ENCODE assay signal across 21 cellular contexts in genomic region chr22:40685406-40685805, GRCh38. TPM values are rescaled to one million over a fixed set of nuclear protein-coding genes. Genes with fewer than 3 reads are reported as not detected.
A peak's percentile ranks its signal among the peaks of the same experiment; 100 is the strongest.
DNase-seq lines count a peak whose midpoint lies in the region; ATAC-seq lines count a peak whose summit lies in the region.
"Had no signal": no experiment of that assay in that cellular context is flagged by ENCODE, and none has a peak within 500 bp of the region (broad histone marks: within the 10 kb centered on the region; RNA-seq: fewer than 3 reads in every experiment).

No MANE protein-coding gene starts in this region.

- H3K36me3 Mint-ChIP-seq in CD8-positive, alpha-beta memory T cell = no peaks in the 10 kb centered on the region
- no peaks in the 10 kb centered on the region for H3K36me3 Mint-ChIP-seq in activated CD8-positive, alpha-beta T cell treated with anti-CD3 and anti-CD28 coated beads, Interleukin-2, amount 10 ng/mL, durations not matched to agents 7 days and 5 days (ENCODE audit: low read depth)
- H3K36me3 Mint-ChIP-seq in immature natural killer cell = no peaks in the 10 kb centered on the region

- peak in 4 of 5 donors; percentile 2 to 63 (median 20) for DNase-seq in CD8-positive, alpha-beta memory T cell
- peak; percentile 66 for DNase-seq in activated CD8-positive, alpha-beta T cell treated with anti-CD3 and anti-CD28 coated beads, Interleukin-2, amount 10 ng/mL, durations not matched to agents 7 days and 5 days
- DNase-seq in immature natural killer cell (peak in 1 of 3 donors; percentile 15), DMS79 treated with DMSO at 0.1 percent for 48 hours (lab: John Stamatoyannopoulos, UW) (no peak), SKM-1 (lab: John Stamatoyannopoulos, UW; ENCODE audit: unreplicated experiment) (no peak), nucleus accumbens (lab: John Stamatoyannopoulos, UW) (no peak)
- DNase-seq: activated effector memory CD4-positive, alpha-beta T cell treated with Interleukin-2 at 50 U/mL for 16 hours; AML-193; erythroblast; gastrocnemius medialis; GF-D8; NCI-H1048; NCI-H2081; SIG-M5; stimulated activated CD4-positive, alpha-beta T cell treated with anti-CD3 and anti-CD28 coated beads, Interleukin-4, amount 100 ng/mL, for 24 hours; T-helper 9 cell had no signal

- no peak for ATAC-seq in activated CD8-positive, alpha-beta T cell treated with anti-CD3 and anti-CD28 coated beads, Interleukin-2, amount 10 ng/mL, durations not matched to agents 7 days and 5 days
- ATAC-seq: gastrocnemius medialis, K562 had no signal

- H3K4me3 ChIP-seq in CD8-positive, alpha-beta memory T cell (ENCODE audit: low read length) = peak overlapping the region; percentile 54
- peak overlapping the region; percentile 42; the same call in 1 of the 2 replicates for H3K4me3 ChIP-seq in HUES6 (ENCODE audit: low read depth, low read length)
- H3K4me3 ChIP-seq: gastrocnemius medialis, K562, thoracic aorta had no signal

- peak overlapping the region in 6 of 8 donors; percentile 71 to 87 (median 82) for H3K27ac Mint-ChIP-seq in CD8-positive, alpha-beta memory T cell
- H3K27ac Mint-ChIP-seq in activated CD8-positive, alpha-beta T cell treated with anti-CD3 and anti-CD28 coated beads, Interleukin-2, amount 10 ng/mL, durations not matched to agents 7 days and 5 days = peak overlapping the region; percentile 83
- peak overlapping the region in 1 of 6 donors; percentile 53 for H3K27ac Mint-ChIP-seq in immature natural killer cell
- H3K27ac Mint-ChIP-seq: dendritic cell treated with granulocyte-macrophage colony-stimulating factor and Interleukin-4, amounts not matched to agents 40 ng/mL and 50 ng/mL, for 4 days had no signal

- no peaks in the 10 kb centered on the region for H3K27me3 ChIP-seq in CD8-positive, alpha-beta memory T cell (ENCODE audit: insufficient read depth, low read length, poor library complexity, severe bottlenecking)
- H3K27me3 ChIP-seq in HUES6 (ENCODE audit: control insufficient read depth, insufficient read depth, low read length) = no peaks in the 10 kb centered on the region
- H3K27me3 ChIP-seq: gastrocnemius medialis had no signal

- H3K27me3 Mint-ChIP-seq in CD8-positive, alpha-beta memory T cell = peaks cover 7 to 10% of the 10 kb centered on the region in 2 donors
- peaks cover 9% of the 10 kb centered on the region for H3K27me3 Mint-ChIP-seq in activated CD8-positive, alpha-beta T cell treated with anti-CD3 and anti-CD28 coated beads, Interleukin-2, amount 10 ng/mL, durations not matched to agents 7 days and 5 days (ENCODE audit: low read depth)
- peaks cover 3 to 12% (median 3%) of the 10 kb centered on the region in 3 donors for H3K27me3 Mint-ChIP-seq in immature natural killer cell (ENCODE audit: low read depth in 3 of 3)

- H3K4me3 Mint-ChIP-seq in CD8-positive, alpha-beta memory T cell = peak overlapping the region; percentile 66 to 91 (median 83)
- H3K4me3 Mint-ChIP-seq in activated CD8-positive, alpha-beta T cell treated with anti-CD3 and anti-CD28 coated beads, Interleukin-2, amount 10 ng/mL, durations not matched to agents 7 days and 5 days = peak overlapping the region; percentile 67
- peak overlapping the region in 4 of 5 donors; percentile 22 to 76 (median 33) for H3K4me3 Mint-ChIP-seq in immature natural killer cell
- H3K4me3 Mint-ChIP-seq: dendritic cell treated with granulocyte-macrophage colony-stimulating factor and Interleukin-4, amounts not matched to agents 40 ng/mL and 50 ng/mL, for 4 days had no signal

- H3K4me1 ChIP-seq in CD8-positive, alpha-beta memory T cell (ENCODE audit: insufficient read depth, low read length) = no peaks in the 10 kb centered on the region
- peaks cover 41% of the 10 kb centered on the region for H3K4me1 ChIP-seq in HUES6 (ENCODE audit: control insufficient read depth, insufficient read depth, low read length)

- peak overlapping the region; percentile 9 for H3K27ac ChIP-seq in CD8-positive, alpha-beta memory T cell (ENCODE audit: low read depth, low read length)
- H3K27ac ChIP-seq in HUES6 (ENCODE audit: low read depth, low read length) = no peak overlapping the region
- H3K27ac ChIP-seq: gastrocnemius medialis, thoracic aorta had no signal

- no peaks in the 10 kb centered on the region for H3K9me3 Mint-ChIP-seq in CD8-positive, alpha-beta memory T cell
- H3K9me3 Mint-ChIP-seq in activated CD8-positive, alpha-beta T cell treated with anti-CD3 and anti-CD28 coated beads, Interleukin-2, amount 10 ng/mL, durations not matched to agents 7 days and 5 days (ENCODE audit: insufficient read depth) = no peaks in the 10 kb centered on the region
- no peaks in the 10 kb centered on the region for H3K9me3 Mint-ChIP-seq in immature natural killer cell
- H3K9me3 Mint-ChIP-seq: dendritic cell treated with granulocyte-macrophage colony-stimulating factor and Interleukin-4, amounts not matched to agents 40 ng/mL and 50 ng/mL, for 4 days had no signal

- CTCF ChIA-PET in CD8-positive, alpha-beta memory T cell (lab: Charles Lee) = interaction anchor here (1.2 to 4.3 kb wide), 4 partner anchors 26 to 76 kb away, joined by 3 to 57 read pairs (median 15); no protein-coding TSS in a partner anchor
- CTCF ChIA-PET in activated CD8-positive, alpha-beta T cell treated with anti-CD3 and anti-CD28 coated beads, Interleukin-2, amount 10 ng/mL, durations not matched to agents 7 days and 5 days (lab: Charles Lee) = interaction anchor here (1.5 to 5.1 kb wide), 5 partner anchors 25 to 267 kb away, joined by 3 to 158 read pairs (median 37); partner anchors contain the start of gene SLC25A17

- peak overlapping the region; percentile 54 for H3K9ac ChIP-seq in HUES6 (ENCODE audit: low read length)

- POLR2A ChIA-PET in CD8-positive, alpha-beta memory T cell (lab: Charles Lee) = interaction anchor here (1.0 kb wide), 1 partner anchor 43 kb away, joined by 4 read pairs; no protein-coding TSS in a partner anchor
- POLR2A ChIA-PET in activated CD8-positive, alpha-beta T cell treated with anti-CD3 and anti-CD28 coated beads, Interleukin-2, amount 10 ng/mL, durations not matched to agents 7 days and 5 days (lab: Charles Lee) = interaction anchor here (0.6 to 2.0 kb wide), 2 partner anchors 43 to 98 kb away, joined by 5 to 8 read pairs; no protein-coding TSS in a partner anchor

- no peaks in the 10 kb centered on the region for H3K9me3 ChIP-seq in CD8-positive, alpha-beta memory T cell (ENCODE audit: low read length)
- no peaks in the 10 kb centered on the region for H3K9me3 ChIP-seq in HUES6 (ENCODE audit: control insufficient read depth, insufficient read depth, low read depth, low read length)
- H3K9me3 ChIP-seq: gastrocnemius medialis, thoracic aorta had no signal

- peaks cover 6 to 15% (median 11%) of the 10 kb centered on the region in 3 donors for H3K4me1 Mint-ChIP-seq in CD8-positive, alpha-beta memory T cell
- H3K4me1 Mint-ChIP-seq in activated CD8-positive, alpha-beta T cell treated with anti-CD3 and anti-CD28 coated beads, Interleukin-2, amount 10 ng/mL, durations not matched to agents 7 days and 5 days (ENCODE audit: low read depth) = peaks cover 36% of the 10 kb centered on the region
- H3K4me1 Mint-ChIP-seq in immature natural killer cell = peaks cover 0 to 4% of the 10 kb centered on the region in 2 donors

- H3K36me3 ChIP-seq in CD8-positive, alpha-beta memory T cell (ENCODE audit: insufficient read depth, low read length) = no peaks in the 10 kb centered on the region
- H3K36me3 ChIP-seq in HUES6 (ENCODE audit: control insufficient read depth, insufficient read depth, low read length) = no peaks in the 10 kb centered on the region
- H3K36me3 ChIP-seq: gastrocnemius medialis, thoracic aorta had no signal

RNA-seq across cellular contexts. Expression of gene MCHR1, which starts 6.1 kb away (rescaled TPM):
- not detected for total RNA-seq in CD8-positive, alpha-beta memory T cell
- polyA plus RNA-seq in CD8-positive, alpha-beta memory T cell = not detected
- total RNA-seq in activated CD8-positive, alpha-beta T cell treated with anti-CD3 and anti-CD28 coated beads, Interleukin-2, amount 10 ng/mL, durations not matched to agents 7 days and 5 days = not detected
- not detected for polyA plus RNA-seq in immature natural killer cell
- total RNA-seq: K562, NCI-H460 had no signal

RNA-seq across cellular contexts. Expression of gene MRTFA, which starts 48.9 kb away (rescaled TPM):
- total RNA-seq in CD8-positive, alpha-beta memory T cell = 10 to 100 TPM; 38.6 to 40.5 TPM
- 22.9 TPM for polyA plus RNA-seq in CD8-positive, alpha-beta memory T cell
- total RNA-seq in activated CD8-positive, alpha-beta T cell treated with anti-CD3 and anti-CD28 coated beads, Interleukin-2, amount 10 ng/mL, durations not matched to agents 7 days and 5 days = 10 to 100 TPM; 65.0 to 65.1 TPM
- polyA plus RNA-seq in immature natural killer cell = 10 to 100 TPM in 1 of 3 donors, 1 to 10 TPM in 2; 5.0 to 23.5 (median 7.3) TPM

Comparison
In these comparisons a context has a peak if more than half of its experiments do, and no peak if none do; other contexts are left out.
1. DNase-seq: peak in CD8-positive, alpha-beta memory T cell (4 of 5) and activated CD8-positive, alpha-beta T cell treated with anti-CD3 and anti-CD28 coated beads, Interleukin-2, amount 10 ng/mL, durations not matched to agents 7 days and 5 days (single experiment); none in DMS79 treated with DMSO at 0.1 percent for 48 hours (single experiment), SKM-1 (single experiment) and nucleus accumbens (0 of 56).
2. H3K4me3 Mint-ChIP-seq: peak in every context shown above with its lines; median percentile 83 in CD8-positive, alpha-beta memory T cell; 67 in activated CD8-positive, alpha-beta T cell treated with anti-CD3 and anti-CD28 coated beads, Interleukin-2, amount 10 ng/mL, durations not matched to agents 7 days and 5 days; 33 in immature natural killer cell.